In genomic region chr6:42104095-42104806, GRCh38 we compare ENCODE assay signal across 8 cellular contexts. TPM values are rescaled to one million over a fixed set of nuclear protein-coding genes. Genes with fewer than 3 reads are reported as not detected.
DNase-seq lines count a peak whose midpoint lies in the region; TF ChIP-seq lines count a peak whose summit lies in the region.

No MANE protein-coding gene starts in this region.

- H3K4ac ChIP-seq in mesendoderm (ENCODE audit: low read depth, low read length): no peak overlapping the region

- peak; percentile 93 for TF ChIP-seq CTCF in GM12874 (IDR thresholded peaks at IDR 0.05; ENCODE audit: insufficient read depth, low read depth, low read length)

- H3K18ac ChIP-seq in mesendoderm (ENCODE audit: low read length): peak overlapping the region; percentile 41

- H2BK120ac ChIP-seq in mesendoderm (ENCODE audit: low read depth, low read length): no peak overlapping the region

- H3K4me3 ChIP-seq in ectodermal cell (ENCODE audit: insufficient read depth, low read depth, low read length) (peak overlapping the region; percentile 33), mesendoderm (ENCODE audit: low read length) (peak overlapping the region; percentile 30)

- DNase-seq in HUDEP-2 (lab: John Stamatoyannopoulos, UW; ENCODE audit: unreplicated experiment in 76 of 76): peak in 70 of 76 experiments; percentile 35 to 90 (median 74)
- DNase-seq in activated CD4-positive, alpha-beta T cell treated with anti-CD3 and anti-CD28 coated beads, Interleukin-2, amount 50 U/mL, for 24 hours (ENCODE audit: low read depth in 1 of 2, low spot score in 1 of 2): peak; percentile 54 to 61
- DNase-seq in mesendoderm: peak; percentile 88
- peak; percentile 63 to 72 for DNase-seq in stimulated activated CD8-positive, alpha-beta memory T cell treated with anti-CD3 and anti-CD28 coated beads, Interleukin-2, amount 100 ng/mL, for 48 hours (ENCODE audit: low read depth in 2 of 2)
- DNase-seq in NCI-H2081 treated with DMSO at 0.1 percent for 48 hours (lab: John Stamatoyannopoulos, UW): no peak
- DNase-seq in NCI-H2107 treated with DMSO at 0.1 percent for 48 hours (lab: John Stamatoyannopoulos, UW; ENCODE audit: unreplicated experiment): no peak

- H3K36me3 ChIP-seq in ectodermal cell (ENCODE audit: control insufficient read depth, insufficient read depth, low read length) (no peaks in the 10 kb centered on the region), mesendoderm (ENCODE audit: control insufficient read depth, insufficient read depth, low read length) (peaks cover 2% of the 10 kb centered on the region)

- H3K4me1 ChIP-seq in ectodermal cell (ENCODE audit: control insufficient read depth, insufficient read depth, low read length) (peaks cover 3% of the 10 kb centered on the region), mesendoderm (ENCODE audit: control insufficient read depth, low read depth, low read length) (no peaks in the 10 kb centered on the region)

- no peaks in the 10 kb centered on the region for H3K79me2 ChIP-seq in mesendoderm (ENCODE audit: control insufficient read depth, insufficient read depth, low read length)

- H4K5ac ChIP-seq in mesendoderm (ENCODE audit: low read length): no peak overlapping the region

- WGBS in ectodermal cell, 2 experiments: 6 to 9% methylated on average over 66 of the region's 66 CpGs
- WGBS in mesendoderm (ENCODE audit: extremely low coverage, insufficient coverage, low lambda C conversion rate): no CpG with 5 or more reads among the region's 66 CpGs

- no peaks in the 10 kb centered on the region for H3K79me1 ChIP-seq in mesendoderm (ENCODE audit: low read length)

- no peak overlapping the region for H3K27ac ChIP-seq in ectodermal cell (ENCODE audit: insufficient read depth, low read depth, low read length, poor library complexity, severe bottlenecking)
- H3K27ac ChIP-seq in mesendoderm (ENCODE audit: low read depth, low read length): no peak overlapping the region

- H3K9me3 ChIP-seq in ectodermal cell (ENCODE audit: control insufficient read depth, low read length): no peaks in the 10 kb centered on the region

- no peak overlapping the region for H4K8ac ChIP-seq in mesendoderm (ENCODE audit: low read depth, low read length)

- no peak overlapping the region for H2BK5ac ChIP-seq in mesendoderm (ENCODE audit: low read length)

- H3K27me3 ChIP-seq in ectodermal cell (ENCODE audit: control insufficient read depth, insufficient read depth, low read length, poor library complexity, severe bottlenecking) (peaks cover 13% of the 10 kb centered on the region), mesendoderm (ENCODE audit: insufficient read depth, low read length, poor library complexity) (no peaks in the 10 kb centered on the region)

- H2BK15ac ChIP-seq in mesendoderm (replicated peaks; ENCODE audit: low read depth): no peak overlapping the region

- H3K56ac ChIP-seq in mesendoderm (ENCODE audit: low read length): peak overlapping the region; percentile 88

- H3K23ac ChIP-seq in mesendoderm (ENCODE audit: low read length): no peak overlapping the region

- peak overlapping the region; percentile 74 for H3K9ac ChIP-seq in mesendoderm (ENCODE audit: low read length)

- H2AK5ac ChIP-seq in mesendoderm (ENCODE audit: low read length): no peak overlapping the region

- peak overlapping the region; percentile 67 for H3K4me2 ChIP-seq in mesendoderm (ENCODE audit: low read length)

RNA-seq across cellular contexts. Expression of gene C6orf132, which starts 38.2 kb away (rescaled TPM):
- 4.2 TPM for polyA plus RNA-seq in ectodermal cell (2013, experiment 1 of 4)
- polyA plus RNA-seq in ectodermal cell (2013, experiment 2 of 4): 5.8 TPM
- polyA plus RNA-seq in ectodermal cell (2013, experiment 3 of 4): 3.6 TPM
- polyA plus RNA-seq in ectodermal cell (2013, experiment 4 of 4): 3.5 TPM
- polyA plus RNA-seq in mesendoderm (2013, experiment 1 of 2): 41.7 TPM
- 44.6 TPM for polyA plus RNA-seq in mesendoderm (2013, experiment 2 of 2)

RNA-seq across cellular contexts. Expression of gene TAF8, which starts 53.9 kb away (rescaled TPM):
- polyA plus RNA-seq in ectodermal cell (2013, experiment 1 of 4): 39.1 TPM
- polyA plus RNA-seq in ectodermal cell (2013, experiment 2 of 4): 33.5 TPM
- 26.6 TPM for polyA plus RNA-seq in ectodermal cell (2013, experiment 3 of 4)
- 25.5 TPM for polyA plus RNA-seq in ectodermal cell (2013, experiment 4 of 4)
- 18.5 TPM for polyA plus RNA-seq in mesendoderm (2013, experiment 1 of 2)
- 19.3 TPM for polyA plus RNA-seq in mesendoderm (2013, experiment 2 of 2)

Comparison
In these comparisons a context has a peak if more than half of its experiments do, and no peak if none do; other contexts are left out.
1. DNase-seq: peak in HUDEP-2 (70 of 76), activated CD4-positive, alpha-beta T cell treated with anti-CD3 and anti-CD28 coated beads, Interleukin-2, amount 50 U/mL, for 24 hours (2 of 2), mesendoderm (single experiment) and stimulated activated CD8-positive, alpha-beta memory T cell treated with anti-CD3 and anti-CD28 coated beads, Interleukin-2, amount 100 ng/mL, for 48 hours (2 of 2); none in NCI-H2081 treated with DMSO at 0.1 percent for 48 hours (single experiment) and NCI-H2107 treated with DMSO at 0.1 percent for 48 hours (single experiment).